In the genomic region with DNA sequence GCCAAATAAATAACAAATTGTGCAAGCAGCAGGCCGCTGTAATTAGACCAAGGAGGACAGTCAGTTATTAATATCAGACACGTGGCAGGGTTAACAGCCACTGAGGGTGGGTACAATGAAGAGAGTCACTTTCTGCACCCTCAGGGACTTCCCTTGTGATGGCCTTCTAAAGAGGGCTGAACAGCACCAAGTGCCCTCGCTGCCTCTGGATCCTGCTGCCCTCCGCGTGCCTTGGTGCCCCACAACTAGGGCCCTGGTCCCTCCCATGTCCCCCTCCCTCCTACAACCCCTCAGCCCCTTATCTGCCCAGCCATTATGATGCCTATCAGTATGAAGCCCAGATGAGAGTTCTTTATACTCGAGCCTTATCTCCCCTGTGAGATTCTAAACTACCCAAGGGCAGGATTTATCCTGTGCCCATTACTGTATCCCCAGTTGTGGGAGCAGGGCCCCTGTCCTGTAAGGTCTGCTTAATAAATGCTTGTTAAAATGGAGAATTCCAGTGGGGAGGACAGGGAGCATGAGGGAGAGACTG, we compare ENCODE assay signal across 2 cellular contexts.
TF ChIP-seq lines count a peak whose summit lies in the region.

No MANE protein-coding gene starts in this region.

TF ChIP-seq in H1, 55 proteins besides CTCF, POLR2A, EP300 and RAD21:
- TF ChIP-seq JUND (IDR thresholded peaks at IDR 0.05; ENCODE audit: low read length): no peak
TF ChIP-seq in H1: peak in this region for 0.

TF ChIP-seq in neural cell, 6 proteins besides CTCF, POLR2A, EP300 and RAD21:
- TF ChIP-seq MXI1 (conservative IDR thresholded peaks at IDR 0.05; ENCODE audit: poor library complexity, severe bottlenecking) (no peak), POLR2AphosphoS5 (IDR thresholded peaks at IDR 0.05) (no peak)
